18 cellular contexts compared by ENCODE assay signal in the genomic region with DNA sequence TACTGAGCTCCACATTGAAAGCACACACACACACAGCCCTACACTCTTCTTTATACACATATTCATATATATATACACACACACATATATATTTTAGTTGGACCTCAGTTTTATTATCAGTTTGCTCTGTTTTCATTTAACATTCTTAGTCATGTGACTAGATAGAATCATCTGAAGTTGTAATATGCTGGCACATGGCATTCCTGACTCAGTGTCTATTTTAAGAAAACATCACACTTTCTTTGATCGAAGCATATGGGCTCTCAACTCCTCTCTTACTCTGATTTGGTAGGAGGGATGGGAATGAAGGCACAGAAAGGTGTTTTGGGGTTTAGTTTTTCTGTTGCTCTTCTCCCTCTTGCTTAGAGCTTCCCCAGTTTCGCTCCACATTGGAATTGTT. TPM values are rescaled to one million over a fixed set of nuclear protein-coding genes. Genes with fewer than 3 reads are reported as not detected.
A peak's percentile ranks its signal among the peaks of the same experiment; 100 is the strongest.
DNase-seq lines count a peak whose midpoint lies in the region; ATAC-seq, FAIRE-seq and TF ChIP-seq lines count a peak whose summit lies in the region.
"Had no signal": no experiment of that assay in that cellular context is flagged by ENCODE, and none has a peak within 500 bp of the region (broad histone marks: within the 10 kb centered on the region; RNA-seq: fewer than 3 reads in every experiment).

No MANE protein-coding gene starts in this region.

- H3K4me3 ChIP-seq in liver (ENCODE audit: low read depth in 1 of 3, low read length in 3 of 3) (no peak overlapping the region), HepG2 (replicated peaks in 1 of 3; ENCODE audit: insufficient read depth in 1 of 3, low read depth in 2 of 3, low read length in 3 of 3) (no peak overlapping the region), esophagus muscularis mucosa (no peak overlapping the region)
- H3K4me3 ChIP-seq: neural progenitor cell had no signal

- H3K9ac ChIP-seq in liver (ENCODE audit: low read depth in 1 of 2, low read length in 2 of 2) (no peak overlapping the region), HepG2 (ENCODE audit: insufficient read depth, low read depth, low read length) (no peak overlapping the region)
- H3K9ac ChIP-seq: neural progenitor cell had no signal

- DNase-seq in HepG2 (ENCODE audit: low spot score) (no peak), esophagus muscularis mucosa (ENCODE audit: extremely low spot score) (no peak), nephron progenitor cell (no peak), COR-L47 (lab: John Stamatoyannopoulos, UW) (no peak), amniotic stem cell (lab: John Stamatoyannopoulos, UW) (no peak)
- DNase-seq in activated CD4-positive, CD25-positive, alpha-beta regulatory T cell (lab: John Stamatoyannopoulos, UW) = no peak
- DNase-seq: activated CD8-positive, alpha-beta T cell treated with anti-CD3 and anti-CD28 coated beads, Interleukin-2, amount 10 ng/mL, durations not matched to agents 7 days and 5 days; activated effector memory CD4-positive, alpha-beta T cell treated with Interleukin-2 at 50 U/mL for 16 hours; DMS53; MM.1S; NCI-H2029; NCI-H526 treated with DMSO at 0.1 percent for 48 hours; SHP77 treated with DMSO at 0.1 percent for 48 hours had no signal

- H3K27me3 ChIP-seq in liver (ENCODE audit: control insufficient read depth in 4 of 4, insufficient read depth in 4 of 4, low read length in 3 of 4) = no peaks in the 10 kb centered on the region
- no peaks in the 10 kb centered on the region for H3K27me3 ChIP-seq in HepG2 (ENCODE audit: control insufficient read depth in 1 of 2, insufficient read depth in 2 of 2, low read length in 2 of 2)
- H3K27me3 ChIP-seq in esophagus muscularis mucosa = no peaks in the 10 kb centered on the region
- H3K27me3 ChIP-seq: neural progenitor cell had no signal

- H3K4me1 ChIP-seq in liver (ENCODE audit: control insufficient read depth in 4 of 4, insufficient read depth in 4 of 4, low read length in 3 of 4) (peaks cover 3 to 35% (median 25%) of the 10 kb centered on the region in 4 donors), HepG2 (ENCODE audit: insufficient read depth, low read length) (no peaks in the 10 kb centered on the region), esophagus muscularis mucosa (peaks cover 49 to 98% (median 95%) of the 10 kb centered on the region in 4 donors)
- H3K4me1 ChIP-seq: neural progenitor cell had no signal

- TF ChIP-seq CTCF in liver (IDR thresholded peaks at IDR 0.05; ENCODE audit: low read depth, low read length, missing input control) (no peak), HepG2 (CRISPR knock-in tag; IDR thresholded peaks at IDR 0.05) (no peak), esophagus muscularis mucosa (IDR thresholded peaks at IDR 0.05) (no peak), nephron progenitor cell (IDR thresholded peaks at IDR 0.05) (no peak)

- H3K27ac Mint-ChIP-seq in nephron progenitor cell = peak overlapping the region; percentile 63
- H3K27ac Mint-ChIP-seq: activated CD8-positive, alpha-beta T cell treated with anti-CD3 and anti-CD28 coated beads, Interleukin-2, amount 10 ng/mL, durations not matched to agents 7 days and 5 days; neural progenitor cell had no signal

- 88% methylated on average over 2 of the region's 2 CpGs for WGBS in liver
- 0% methylated on average over 2 of the region's 2 CpGs for WGBS in HepG2 (ENCODE audit: low lambda C conversion rate)
- WGBS in esophagus muscularis mucosa = 55% methylated on average over 2 of the region's 2 CpGs

- H3K4me2 ChIP-seq in HepG2 (ENCODE audit: low read depth, low read length) = no peak overlapping the region
- H3K4me2 ChIP-seq: neural progenitor cell had no signal

- no peak for FAIRE-seq in HepG2 (lab: Jason Lieb, UNC)

- H3K27ac ChIP-seq in liver (ENCODE audit: low read depth in 1 of 2, low read length in 2 of 2) = peak overlapping the region; percentile 1 to 15
- H3K27ac ChIP-seq in HepG2 (ENCODE audit: extremely low read length, insufficient read depth, low read length) = no peak overlapping the region
- peak overlapping the region; percentile 49 to 65 (median 62) for H3K27ac ChIP-seq in esophagus muscularis mucosa (replicated peaks in 1 of 4)
- H3K27ac ChIP-seq: neural progenitor cell had no signal

- no peaks in the 10 kb centered on the region for H3K27me3 Mint-ChIP-seq in nephron progenitor cell (ENCODE audit: low read depth, poor library complexity)

- ATAC-seq in HepG2 = no peak
- ATAC-seq in HG03469 (IDR thresholded peaks at IDR 0.05; ENCODE audit: unreplicated experiment) = no peak
- ATAC-seq: activated CD8-positive, alpha-beta T cell treated with anti-CD3 and anti-CD28 coated beads, Interleukin-2, amount 10 ng/mL, durations not matched to agents 7 days and 5 days; left lobe of liver had no signal

- H3K9me3 ChIP-seq in liver (ENCODE audit: control insufficient read depth in 4 of 4, low read length in 3 of 4) = no peaks in the 10 kb centered on the region
- H3K9me3 ChIP-seq in HepG2 (ENCODE audit: low read length) = no peaks in the 10 kb centered on the region
- H3K9me3 ChIP-seq in esophagus muscularis mucosa = no peaks in the 10 kb centered on the region

- in situ Hi-C loops in HepG2 (cut with HindIII; ENCODE audit: extremely low pct_ligation_motif_present, low pct_unique_long_range_greater_than_20kb) = no loop called here

- H3K79me2 ChIP-seq in HepG2 (ENCODE audit: insufficient read depth, low read length) = no peaks in the 10 kb centered on the region

- no peaks in the 10 kb centered on the region for H3K9me3 Mint-ChIP-seq in nephron progenitor cell

- H3K36me3 Mint-ChIP-seq in nephron progenitor cell (ENCODE audit: low read depth) = peaks cover 13% of the 10 kb centered on the region

- H3K36me3 ChIP-seq in liver (ENCODE audit: control insufficient read depth in 4 of 4, insufficient read depth in 3 of 4, low read depth in 1 of 4, low read length in 3 of 4) (no peaks in the 10 kb centered on the region), HepG2 (replicated peaks in 1 of 2; ENCODE audit: control insufficient read depth in 1 of 2, insufficient read depth in 2 of 2, low read length in 2 of 2) (no peaks in the 10 kb centered on the region), esophagus muscularis mucosa (no peaks in the 10 kb centered on the region)
- H3K36me3 ChIP-seq: neural progenitor cell had no signal

- intact Hi-C loops in HepG2 (cut with micrococcal nuclease; ENCODE audit: unreplicated experiment) = no loop called here
- intact Hi-C loops in esophagus muscularis mucosa (cut with DNase I) = loop anchor here (5.0 kb wide), 1 partner anchor 84 kb away; no protein-coding TSS in a partner anchor

- TF ChIP-seq EP300 in HepG2 (IDR thresholded peaks at IDR 0.05; ENCODE audit: low read depth in 2 of 2, low read length in 2 of 2) (no peak), HepG2 (CRISPR knock-in tag; IDR thresholded peaks at IDR 0.05; ENCODE audit: borderline replicate concordance) (no peak), esophagus muscularis mucosa (IDR thresholded peaks at IDR 0.05) (no peak)

- no peak overlapping the region for H2AFZ ChIP-seq in HepG2 (ENCODE audit: low read length)
- H2AFZ ChIP-seq: neural progenitor cell had no signal

- no peak for TF ChIP-seq POLR2A in HepG2 (IDR thresholded peaks at IDR 0.05; ENCODE audit: insufficient read depth in 1 of 2, low read depth in 2 of 2, low read length in 2 of 2)
- TF ChIP-seq POLR2A in esophagus muscularis mucosa (IDR thresholded peaks at IDR 0.05; ENCODE audit: low read depth) = no peak

- H3K4me3 Mint-ChIP-seq in nephron progenitor cell = no peak overlapping the region
- H3K4me3 Mint-ChIP-seq: activated CD8-positive, alpha-beta T cell treated with anti-CD3 and anti-CD28 coated beads, Interleukin-2, amount 10 ng/mL, durations not matched to agents 7 days and 5 days; neural progenitor cell had no signal

- BruUV-seq in HepG2 (replicated peaks; lab: Mats Ljungman, UMichigan) = no TSS peak

- POLR2A ChIA-PET in HepG2 (lab: Yijun Ruan, JAX) = no interaction called here

- CTCF ChIA-PET in HepG2 (lab: Yijun Ruan, JAX; ENCODE audit: low intra/inter-chr PET ratio, low total read pairs) = no interaction called here

- TF ChIP-seq RAD21 in liver (IDR thresholded peaks at IDR 0.05) (no peak), HepG2 (CRISPR knock-in tag; IDR thresholded peaks at IDR 0.05) (no peak)

- H4K20me1 ChIP-seq in HepG2 (ENCODE audit: insufficient read depth, low read length) = no peaks in the 10 kb centered on the region

- peaks cover 42% of the 10 kb centered on the region for H3K4me1 Mint-ChIP-seq in nephron progenitor cell

TF ChIP-seq in HepG2, 621 proteins besides CTCF, POLR2A, EP300 and RAD21 (continues in another document):
- TF ChIP-seq SIX1 (CRISPR knock-in tag; IDR thresholded peaks at IDR 0.05; ENCODE audit: borderline replicate concordance) = no peak
- TF ChIP-seq ZNF790 (CRISPR knock-in tag; IDR thresholded peaks at IDR 0.05; ENCODE audit: borderline replicate concordance) = no peak

RNA-seq across cellular contexts. Expression of gene AMOTL1, which starts 24.8 kb away (rescaled TPM):
- total RNA-seq in liver (10 to 100 TPM in 1 of 2 donors, 1 to 10 TPM in 1; 5.5 to 29.5 TPM), HepG2 (2016; rRNA removed; fragmentation: Illumina TruSeq; extraction: Trizol) (0.20 and 0.24 TPM in 2 replicates), esophagus muscularis mucosa (100 to 1,000 TPM; 172 to 259 (median 182) TPM)
- polyA plus RNA-seq in liver (1 to 10 TPM; 2.2 to 8.9 TPM), HepG2 (2011; rRNA removed) (0.01 and 0.03 TPM in 2 replicates)
- total RNA-seq in HepG2 (2016; cell fraction: cytosol; rRNA removed; fragmentation: Illumina TruSeq; extraction: Trizol; ENCODE audit: low read depth) = under 0.01 TPM in 2 replicates
- total RNA-seq in HepG2 (2016; cell fraction: insoluble cytoplasmic fraction; rRNA removed; fragmentation: Illumina TruSeq; extraction: Trizol) = 0.07 and 0.19 TPM in 2 replicates
- 0.03 TPM in 2 replicates for total RNA-seq in HepG2 (2016; cell fraction: membrane; rRNA removed; fragmentation: Illumina TruSeq; extraction: Trizol)
- total RNA-seq in HepG2 (2016; cell fraction: nucleus; rRNA removed; fragmentation: Illumina TruSeq; extraction: Trizol) = 0.06 and 0.22 TPM in 2 replicates
- 0.03 and 0.06 TPM in 2 replicates for polyA plus RNA-seq in HepG2 (2011; cell fraction: cytosol; rRNA removed)
- 0.05 TPM in 2 replicates for polyA plus RNA-seq in HepG2 (2011; cell fraction: nucleus; rRNA removed)
- polyA plus RNA-seq in HepG2 (2012) = 0.03 TPM in 2 replicates
- polyA plus RNA-seq in HepG2 (2016; cell fraction: cytosol; fragmentation: Illumina TruSeq; extraction: Trizol; ENCODE audit: low read depth) = not detected in 2 replicates
- polyA plus RNA-seq in HepG2 (2016; cell fraction: insoluble cytoplasmic fraction; fragmentation: Illumina TruSeq; extraction: Trizol; ENCODE audit: low read depth) = 0.04 and 0.26 TPM in 2 replicates
- polyA plus RNA-seq in HepG2 (2016; cell fraction: membrane; fragmentation: Illumina TruSeq; extraction: Trizol; ENCODE audit: low read depth) = 0.02 TPM in 2 replicates
- 0.05 and 0.31 TPM in 2 replicates for polyA plus RNA-seq in HepG2 (2016; cell fraction: nucleus; fragmentation: Illumina TruSeq; extraction: Trizol; ENCODE audit: insufficient read depth, low read depth)
- polyA minus RNA-seq in HepG2 (2011; rRNA and poly(A)+ RNA removed; ENCODE audit: low replicate concordance) = 0.10 and 17.0 TPM in 2 replicates
- 0.10 and 0.53 TPM in 2 replicates for polyA minus RNA-seq in HepG2 (2011; cell fraction: cytosol; rRNA and poly(A)+ RNA removed)
- polyA minus RNA-seq in HepG2 (2011; cell fraction: nucleus; rRNA and poly(A)+ RNA removed) = 0.12 and 0.26 TPM in 2 replicates
- total RNA-seq: HT-29 had no signal

Comparison
In these comparisons a context has a peak if more than half of its experiments do, and no peak if none do; other contexts are left out.
1. RNA of gene AMOTL1, which starts 24.8 kb away (total RNA-seq): 172 to 259 TPM in esophagus muscularis mucosa; 5.5 to 29.5 TPM in liver and under 0.01 to 0.24 TPM in HepG2; every median in the first group is over 4 times any median in the second.